ENCODE assay signal across 14 cellular contexts in genomic region chr12:19945559-19946485, GRCh38.
DNase-seq lines count a peak whose midpoint lies in the region; ATAC-seq and TF ChIP-seq lines count a peak whose summit lies in the region.
"Had no signal": no experiment of that assay in that cellular context is flagged by ENCODE, and none has a peak within 500 bp of the region (broad histone marks: within the 10 kb centered on the region; RNA-seq: fewer than 3 reads in every experiment).

No MANE protein-coding gene starts in this region.

- H3K4me3 Mint-ChIP-seq in nephron = no peak overlapping the region
- H3K4me3 Mint-ChIP-seq: activated CD8-positive, alpha-beta T cell treated with anti-CD3 and anti-CD28 coated beads, Interleukin-2, amount 10 ng/mL, durations not matched to agents 7 days and 5 days; IgD-negative memory B cell; memory B cell had no signal

- no peak overlapping the region for H3K4me3 ChIP-seq in colonic mucosa
- H3K4me3 ChIP-seq: esophagus squamous epithelium, sigmoid colon had no signal

- H3K27ac Mint-ChIP-seq in nephron = peak overlapping the region; percentile 4 to 64 (median 41)
- H3K27ac Mint-ChIP-seq: activated CD8-positive, alpha-beta T cell treated with anti-CD3 and anti-CD28 coated beads, Interleukin-2, amount 10 ng/mL, durations not matched to agents 7 days and 5 days; IgD-negative memory B cell; memory B cell had no signal

- intact Hi-C loops in colonic mucosa (cut with DNase I) = no loop called here

- no peaks in the 10 kb centered on the region for H3K4me1 ChIP-seq in colonic mucosa
- H3K4me1 ChIP-seq: esophagus squamous epithelium had no signal

- no peaks in the 10 kb centered on the region for H3K36me3 Mint-ChIP-seq in nephron (ENCODE audit: low read depth)
- H3K36me3 Mint-ChIP-seq: memory B cell had no signal

- no peaks in the 10 kb centered on the region for H3K27me3 ChIP-seq in colonic mucosa
- H3K27me3 ChIP-seq: esophagus squamous epithelium, sigmoid colon had no signal

- no peak overlapping the region for H3K27ac ChIP-seq in colonic mucosa
- H3K27ac ChIP-seq: esophagus squamous epithelium had no signal

- no peak for ATAC-seq in HG02763 (IDR thresholded peaks at IDR 0.05; ENCODE audit: unreplicated experiment)
- ATAC-seq: activated CD8-positive, alpha-beta T cell treated with anti-CD3 and anti-CD28 coated beads, Interleukin-2, amount 10 ng/mL, durations not matched to agents 7 days and 5 days had no signal

- peaks cover 7% of the 10 kb centered on the region for H3K27me3 Mint-ChIP-seq in nephron (ENCODE audit: low read depth)
- H3K27me3 Mint-ChIP-seq: IgD-negative memory B cell, memory B cell had no signal

- H3K9me3 Mint-ChIP-seq in nephron = no peaks in the 10 kb centered on the region

- no peaks in the 10 kb centered on the region for H3K9me3 ChIP-seq in colonic mucosa
- H3K9me3 ChIP-seq: esophagus squamous epithelium, sigmoid colon had no signal

- H3K9ac ChIP-seq in colonic mucosa (ENCODE audit: low read depth in 2 of 2, low read length in 2 of 2) = no peak overlapping the region

- H3K36me3 ChIP-seq in colonic mucosa = no peaks in the 10 kb centered on the region
- H3K36me3 ChIP-seq: esophagus squamous epithelium, sigmoid colon had no signal

- TF ChIP-seq CTCF in nephron (IDR thresholded peaks at IDR 0.05; ENCODE audit: unreplicated experiment in 3 of 3) (no peak), colonic mucosa (IDR thresholded peaks at IDR 0.05) (no peak)

- peaks cover 17% of the 10 kb centered on the region for H3K4me1 Mint-ChIP-seq in nephron
- H3K4me1 Mint-ChIP-seq: IgD-negative memory B cell, memory B cell had no signal

- peak; percentile 68 for DNase-seq in EL
- DNase-seq in NCI-H524 (lab: John Stamatoyannopoulos, UW) = peak; percentile 12 to 49
- DNase-seq in epidermal melanocyte (ENCODE audit: insufficient read length, low spot score) = peak; percentile 36
- DNase-seq in SW 1271 (lab: John Stamatoyannopoulos, UW) = no peak
- DNase-seq in SKM-1 treated with dmso at 0.1 percent for 144 hours (lab: John Stamatoyannopoulos, UW; ENCODE audit: unreplicated experiment) = no peak
- no peak for DNase-seq in colonic mucosa
- DNase-seq: activated CD8-positive, alpha-beta T cell treated with anti-CD3 and anti-CD28 coated beads, Interleukin-2, amount 10 ng/mL, durations not matched to agents 7 days and 5 days; esophagus squamous epithelium; NCI-H2171 treated with DMSO at 0.1 percent for 48 hours; sigmoid colon had no signal

Comparison
In these comparisons a context has a peak if more than half of its experiments do, and no peak if none do; other contexts are left out.
1. DNase-seq: peak in EL (single experiment), NCI-H524 (2 of 2) and epidermal melanocyte (single experiment); none in SW 1271 (0 of 2), SKM-1 treated with dmso at 0.1 percent for 144 hours (single experiment) and colonic mucosa (single experiment).